8 cellular contexts compared by ENCODE assay signal in the genomic region with DNA sequence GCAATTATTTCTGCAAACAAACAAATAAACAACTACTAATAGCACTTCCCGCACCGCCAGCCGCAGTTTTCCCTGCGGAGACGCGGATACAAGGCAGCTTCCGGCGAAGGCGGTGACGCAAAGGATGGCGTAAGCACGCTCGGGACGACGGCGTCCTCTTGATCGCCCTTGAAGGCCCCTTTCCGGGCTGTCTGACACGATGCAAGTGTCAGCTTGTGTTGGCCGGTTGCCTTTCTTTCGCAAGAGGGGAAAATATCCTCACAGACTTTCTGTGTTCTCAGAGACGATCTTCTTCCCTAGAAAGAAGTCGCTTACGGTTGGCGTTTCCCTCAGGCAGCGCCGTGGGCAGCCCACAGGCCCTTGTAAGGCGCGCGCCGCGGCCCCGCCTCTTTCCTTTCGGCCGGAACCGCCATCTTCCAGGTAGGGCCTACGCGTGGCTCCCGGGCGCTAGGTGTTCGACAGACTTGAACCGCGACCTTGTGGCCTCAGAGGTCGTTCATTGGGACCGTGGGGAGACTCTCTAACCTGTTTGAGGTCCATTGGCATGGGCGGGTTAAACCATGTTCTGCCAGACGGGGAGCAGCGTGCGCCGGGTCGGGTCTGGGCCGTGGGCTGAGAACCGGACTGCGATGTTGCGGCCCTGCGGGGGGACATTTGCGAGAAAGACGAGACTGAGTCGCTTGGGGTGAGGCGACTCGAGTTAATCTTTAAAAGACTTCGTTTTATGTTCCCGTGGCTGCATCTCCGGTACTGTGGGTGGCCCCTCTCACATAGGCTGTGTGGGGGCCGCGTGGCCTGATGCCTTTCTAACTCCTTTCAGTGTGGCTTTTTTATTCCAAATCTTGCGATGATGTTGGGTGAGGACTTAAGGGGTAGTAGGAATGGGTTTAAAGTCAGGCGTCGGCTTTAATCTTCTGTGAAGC. TPM values are rescaled to one million over a fixed set of nuclear protein-coding genes. Genes with fewer than 3 reads are reported as not detected.
DNase-seq lines count a peak whose midpoint lies in the region; ATAC-seq and TF ChIP-seq lines count a peak whose summit lies in the region.

A gene (plus strand): TSS at position 393 of the 923 bp plus-strand sequence. CDS start 2,219 bp downstream, outside the sequence.

- in situ Hi-C loops in IMR-90 (cut with MboI; ENCODE audit: low sequenced_read_pairs) = no loop called here

- H3K9me3 ChIP-seq in IMR-90 (ENCODE audit: control insufficient read depth, insufficient read depth, low read length) (no peaks in the 10 kb centered on the region), PC-9 (ENCODE audit: insufficient read depth, low read depth) (no peaks in the 10 kb centered on the region)

- CTCF ChIA-PET in IMR-90 (lab: Yijun Ruan, JAX) (interaction anchor here (1.1 kb wide), 1 partner anchor 102 kb away, joined by 4 read pairs; no protein-coding TSS in a partner anchor), PC-9 (lab: Charles Lee) (no interaction called here)

- peak within 1 kb of the TSS; percentile 99 for H3K56ac ChIP-seq in IMR-90 (ENCODE audit: extremely low read depth, insufficient read depth, low read length)

- H4K8ac ChIP-seq in IMR-90 (ENCODE audit: low read depth in 2 of 2, low read length in 2 of 2) = peak within 1 kb of the TSS; percentile 89 to 95

- H2BK20ac ChIP-seq in IMR-90 (ENCODE audit: low read depth, low read length) = peak within 1 kb of the TSS; percentile 63

- peak within 1 kb of the TSS; percentile 91 for H3K4ac ChIP-seq in IMR-90 (ENCODE audit: low read depth, low read length)

- intact Hi-C loops in IMR-90 (cut with micrococcal nuclease) (loop anchor here (1.0 kb wide), 3 partner anchors 79 to 266 kb away; no protein-coding TSS in a partner anchor), PC-9 (cut with micrococcal nuclease; ENCODE audit: unreplicated experiment) (loop anchor here (1.0 to 2.0 kb wide), 3 partner anchors 65 to 197 kb away; no protein-coding TSS in a partner anchor)

- TF ChIP-seq POLR2A in IMR-90 (IDR thresholded peaks at IDR 0.05; ENCODE audit: low read depth, low read length) = peak; percentile 95

- H2AK5ac ChIP-seq in IMR-90 (ENCODE audit: low read depth, low read length) = peak within 1 kb of the TSS; percentile 93

- H4K91ac ChIP-seq in IMR-90 (ENCODE audit: insufficient read depth, low read depth, low read length) = peak within 1 kb of the TSS; percentile 96

- peaks cover 37% of the 10 kb centered on the region for H3F3A ChIP-seq in PC-9 (ENCODE audit: insufficient read depth, low read depth)

- 0% methylated on average over 26 of the region's 69 CpGs; no CpG with 5 or more reads in 1 of the 2 experiments for WGBS in IMR-90 (ENCODE audit: extremely low coverage in 2 of 2, insufficient read length in 1 of 2), 2 experiments

- POLR2A ChIA-PET in IMR-90 (lab: Charles Lee; ENCODE audit: unreplicated experiment) = interaction anchor here (0.6 kb wide), 1 partner anchor 123 kb away, joined by 4 read pairs; no protein-coding TSS in a partner anchor
- POLR2A ChIA-PET in PC-9 (lab: Charles Lee; ENCODE audit: unreplicated experiment) = interaction anchor here (0.6 to 1.1 kb wide), 3 partner anchors 10 to 369 kb away, joined by 3 to 11 read pairs (median 3); a partner anchor contains a TSS

- no peaks in the 10 kb centered on the region for H3K9me2 ChIP-seq in PC-9 (ENCODE audit: insufficient read depth)

- peaks cover 0 to 32% of the 10 kb centered on the region in 2 experiments; a peak in 3 of 4 replicates for H3K79me1 ChIP-seq in IMR-90 (ENCODE audit: low read depth in 1 of 2, low read length in 2 of 2)

- ATAC-seq in GM21528 (IDR thresholded peaks at IDR 0.05; ENCODE audit: low FRiP score, unreplicated experiment) (peak; percentile 96), IMR-90 (ENCODE audit: low read depth) (peak; percentile 96)

- no peaks in the 10 kb centered on the region for H3K27me3 ChIP-seq in IMR-90 (ENCODE audit: control insufficient read depth, insufficient read depth, low read length)
- H3K27me3 ChIP-seq in PC-9 (ENCODE audit: insufficient read depth, low read depth) = no peaks in the 10 kb centered on the region

- peaks cover 33% of the 10 kb centered on the region; the same call in 1 of the 2 replicates for H4K20me1 ChIP-seq in IMR-90 (ENCODE audit: insufficient read depth, low read length)
- peaks cover 42% of the 10 kb centered on the region for H4K20me1 ChIP-seq in PC-9 (ENCODE audit: insufficient read depth)

- H2BK15ac ChIP-seq in IMR-90 (ENCODE audit: low read depth, low read length) = peak within 1 kb of the TSS; percentile 94; the same call in 2 of the 3 replicates

- DNase-seq in DMS 273 treated with DMSO at 0.1 percent for 48 hours (lab: John Stamatoyannopoulos, UW) (peak; percentile 74), IMR-90 (peak; percentile 99), PC-9 (peak; percentile 77 to 86), epithelial cell of proximal tubule (ENCODE audit: low read depth) (peak; percentile 75), mucosa of gallbladder (ENCODE audit: low spot score) (peak; percentile 96)
- peak; percentile 96 for DNase-seq in activated T-cell treated with anti-CD3 and anti-CD28 coated beads, Interleukin-2, amount 50 U/mL, for 1 hour
- DNase-seq in stimulated activated CD8-positive, alpha-beta memory T cell treated with anti-CD3 and anti-CD28 coated beads, Interleukin-4, amount 100 ng/mL, for 4 hours (ENCODE audit: low read depth in 2 of 2, low spot score in 1 of 2) = peak; percentile 79 to 86

- H3K27ac ChIP-seq in IMR-90 (ENCODE audit: insufficient read depth, low read length) (peak within 1 kb of the TSS; percentile 88), PC-9 (peak within 1 kb of the TSS; percentile 93)

- peak within 1 kb of the TSS; percentile 93 for H3K9ac ChIP-seq in IMR-90 (ENCODE audit: low read depth, low read length)

- peak within 1 kb of the TSS; percentile 71 for H3K4me3 ChIP-seq in IMR-90 (ENCODE audit: insufficient read depth, low read depth, low read length)
- H3K4me3 ChIP-seq in PC-9 = peak within 1 kb of the TSS; percentile 89
- peak within 1 kb of the TSS; percentile 79 for H3K4me3 ChIP-seq in epithelial cell of proximal tubule (ENCODE audit: low read depth, low read length)

- H3K23ac ChIP-seq in IMR-90 (ENCODE audit: low read depth, low read length) = peak within 1 kb of the TSS; percentile 86

- 0 out of 2 replicates have a peak, but pooled peaks cover 3% of the 10 kb centered on the region for H3K9me1 ChIP-seq in IMR-90 (ENCODE audit: insufficient read depth, low read length)

- H3K36me3 ChIP-seq in IMR-90 (ENCODE audit: control insufficient read depth, insufficient read depth, low read length) = peaks cover 10% of the 10 kb centered on the region
- peaks cover 42% of the 10 kb centered on the region for H3K36me3 ChIP-seq in PC-9 (ENCODE audit: low read depth)

- BruUV-seq in IMR-90 (replicated peaks; lab: Mats Ljungman, UMichigan) (TSS peak; percentile 76), PC-9 (replicated peaks; lab: Mats Ljungman, UMichigan) (TSS peak; percentile 63)

- H4K5ac ChIP-seq in IMR-90 (ENCODE audit: low read depth, low read length) = peak within 1 kb of the TSS; percentile 74

- H3K79me2 ChIP-seq in PC-9 (ENCODE audit: low read depth) = peaks cover 65% of the 10 kb centered on the region

- H3K18ac ChIP-seq in IMR-90 (ENCODE audit: low read depth, low read length) = peak within 1 kb of the TSS; percentile 78

- H3K4me1 ChIP-seq in IMR-90 (ENCODE audit: control insufficient read depth, insufficient read depth, low read length) = no peaks in the 10 kb centered on the region; the same call in 1 of the 2 replicates
- H3K4me1 ChIP-seq in PC-9 (replicated peaks; ENCODE audit: insufficient read depth) = peaks cover 24% of the 10 kb centered on the region

- peak within 1 kb of the TSS; percentile 94 for H2AFZ ChIP-seq in IMR-90 (replicated peaks; ENCODE audit: low read length, poor library complexity)
- H2AFZ ChIP-seq in PC-9 = peak within 1 kb of the TSS; percentile 97

- H3K14ac ChIP-seq in IMR-90 (replicated peaks; ENCODE audit: low read depth, low read length) = peak within 1 kb of the TSS; percentile 96

- dilution Hi-C loops in IMR-90 (cut with HindIII; ENCODE audit: low sequenced_read_pairs, unreplicated experiment) = no loop called here

- H2AK9ac ChIP-seq in IMR-90 (replicated peaks; ENCODE audit: low read depth, low read length, poor library complexity) = peak within 1 kb of the TSS; percentile 98

- peak within 1 kb of the TSS; percentile 98 for H3K4me2 ChIP-seq in IMR-90 (ENCODE audit: low read depth, low read length)
- peak within 1 kb of the TSS; percentile 96 for H3K4me2 ChIP-seq in PC-9

- peak; percentile 2; the same call in 1 of the 2 replicates for TF ChIP-seq RAD21 in IMR-90 (IDR thresholded peaks at IDR 0.05; ENCODE audit: low read length)

- TF ChIP-seq CTCF in IMR-90 (conservative IDR thresholded peaks at IDR 0.05; ENCODE audit: low read depth, low read length) (no peak), PC-9 (conservative IDR thresholded peaks at IDR 0.05) (no peak), epithelial cell of proximal tubule (conservative IDR thresholded peaks at IDR 0.05; ENCODE audit: low read depth, low read length) (no peak)

- H2BK5ac ChIP-seq in IMR-90 (ENCODE audit: low read depth, low read length, poor library complexity, severe bottlenecking) = peak within 1 kb of the TSS; percentile 82

- H2BK120ac ChIP-seq in IMR-90 (ENCODE audit: low read depth, low read length) = peak within 1 kb of the TSS; percentile 92

TF ChIP-seq in IMR-90, 13 proteins besides CTCF, POLR2A, EP300 and RAD21 (continues in another document):
- TF ChIP-seq MXI1 (IDR thresholded peaks at IDR 0.05; ENCODE audit: borderline replicate concordance, low read depth, low read length) (peak; percentile 87; the same call in 1 of the 2 replicates), CEBPB (IDR thresholded peaks at IDR 0.05; ENCODE audit: low read depth, low read length) (peak; percentile 88), RFX5 (IDR thresholded peaks at IDR 0.05; ENCODE audit: low read depth, low read length) (no peak), MAZ (IDR thresholded peaks at IDR 0.05; ENCODE audit: borderline replicate concordance, low read depth, low read length) (peak; percentile 40; the same call in 1 of the 2 replicates), CHD1 (IDR thresholded peaks at IDR 0.05; ENCODE audit: low read depth, low read length) (no peak), RCOR1 (IDR thresholded peaks at IDR 0.05; ENCODE audit: insufficient replicate concordance, low read length) (no peak), BHLHE40 (IDR thresholded peaks at IDR 0.05; ENCODE audit: low read depth, low read length) (peak; percentile 62), MAFK (IDR thresholded peaks at IDR 0.05; ENCODE audit: low read depth, low read length) (no peak)

RNA-seq across cellular contexts. Expression of the gene that starts here (rescaled TPM):
- total RNA-seq in IMR-90 (2012; rRNA removed) (1,160 and 1,364 TPM in 2 replicates), PC-9 (2021) (711 and 754 TPM in 2 replicates), epithelial cell of proximal tubule (1,256 and 1,691 TPM in 2 replicates), mucosa of gallbladder (672 TPM)
- polyA plus RNA-seq in IMR-90 (2012; rRNA removed) = 912 and 966 TPM in 2 replicates
- polyA plus RNA-seq in IMR-90 (2012; cell fraction: cytosol; rRNA removed) = 476 and 972 TPM in 2 replicates
- polyA plus RNA-seq in IMR-90 (2012; cell fraction: nucleus; rRNA removed; ENCODE audit: low replicate concordance) = 66.0 and 616 TPM in 2 replicates

Comparison
In these comparisons a context has a peak if more than half of its experiments do, and no peak if none do; other contexts are left out.
1. Peak in every context shown above with its lines: DNase-seq, ATAC-seq, H3K4me3 ChIP-seq and H3K27ac ChIP-seq.